ENCODE assay signal across 9 cellular contexts in genomic region chr6:45930419-45931059, GRCh38.
DNase-seq lines count a peak whose midpoint lies in the region; ATAC-seq and TF ChIP-seq lines count a peak whose summit lies in the region.
"Had no signal": no experiment of that assay in that cellular context is flagged by ENCODE, and none has a peak within 500 bp of the region (broad histone marks: within the 10 kb centered on the region; RNA-seq: fewer than 3 reads in every experiment).

No MANE protein-coding gene starts in this region.

- H3K9me3 ChIP-seq in mammary epithelial cell (replicated peaks; ENCODE audit: insufficient read depth, low read length) = no peaks in the 10 kb centered on the region
- H3K9me3 ChIP-seq: BLaER1 had no signal

- H4K20me1 ChIP-seq in mammary epithelial cell (ENCODE audit: insufficient read depth, low read length) = no peaks in the 10 kb centered on the region
- H4K20me1 ChIP-seq: BLaER1 had no signal

- no peaks in the 10 kb centered on the region for H3K79me2 ChIP-seq in mammary epithelial cell (ENCODE audit: insufficient read depth, low read length)

- dilution Hi-C loops in mammary epithelial cell (cut with HindIII; ENCODE audit: low sequenced_read_pairs) = no loop called here

- H3K9ac ChIP-seq in mammary epithelial cell (ENCODE audit: insufficient read depth, low read length) = no peak overlapping the region
- H3K9ac ChIP-seq: BLaER1 had no signal

- in situ Hi-C loops in mammary epithelial cell (cut with MboI; ENCODE audit: low sequenced_read_pairs in 2 of 2) = no loop called here

- no peak overlapping the region for H3K27ac ChIP-seq in mammary epithelial cell (ENCODE audit: insufficient read depth, low read depth, low read length)
- H3K27ac ChIP-seq: BLaER1 had no signal

- no peak overlapping the region for H3K4me2 ChIP-seq in mammary epithelial cell (ENCODE audit: insufficient read depth, low read depth, low read length)
- H3K4me2 ChIP-seq: BLaER1 had no signal

- BruUV-seq in mammary epithelial cell (replicated peaks; lab: Mats Ljungman, UMichigan) = no TSS peak

- CTCF ChIA-PET in mammary epithelial cell (lab: Charles Lee; ENCODE audit: low non-redundant PET) = interaction anchor here (0.5 kb wide), 1 partner anchor 1465 kb away, joined by 3 read pairs; no protein-coding TSS in a partner anchor

- no peak overlapping the region for H2AFZ ChIP-seq in mammary epithelial cell (ENCODE audit: low read depth, low read length)

- intact Hi-C loops in mammary epithelial cell (cut with micrococcal nuclease) = loop anchor here (1.0 to 5.0 kb wide), 6 partner anchors 112 to 1060 kb away; no protein-coding TSS in a partner anchor

- DNase-seq in NCI-H1436 (lab: John Stamatoyannopoulos, UW) (peak; percentile 8), NCI-H1436 treated with DMSO at 0.1 percent for 48 hours (lab: John Stamatoyannopoulos, UW) (no peak), NCI-H2029 treated with DMSO at 0.1 percent for 48 hours (lab: John Stamatoyannopoulos, UW) (peak; percentile 44), mammary epithelial cell (peak; percentile 32), kidney epithelial cell (ENCODE audit: low read depth) (no peak)
- DNase-seq in stimulated activated CD4-positive, alpha-beta T cell treated with anti-CD3 and anti-CD28 coated beads, Interleukin-1b, Interleukin-23, amount 100 ng/mL, for 24 hours (ENCODE audit: low read depth in 4 of 4, low spot score in 1 of 4) = peak in 3 of 4 experiments; percentile 13 to 33 (median 29)

- H3K4me3 ChIP-seq in WI38 (ENCODE audit: low read depth, low read length) = no peak overlapping the region
- H3K4me3 ChIP-seq in mammary epithelial cell (replicated peaks in 1 of 3; ENCODE audit: insufficient read depth in 1 of 3, low read depth in 2 of 3, low read length in 3 of 3) = no peak overlapping the region
- no peak overlapping the region for H3K4me3 ChIP-seq in kidney epithelial cell (ENCODE audit: low read depth, low read length)
- H3K4me3 ChIP-seq: BLaER1 had no signal

- ATAC-seq in GM19452 (IDR thresholded peaks at IDR 0.05; ENCODE audit: unreplicated experiment) = no peak

- H3K27me3 ChIP-seq in mammary epithelial cell (ENCODE audit: insufficient read depth, low read length) (no peaks in the 10 kb centered on the region), kidney epithelial cell (ENCODE audit: control insufficient read depth, insufficient read depth, low read length) (peaks cover 4% of the 10 kb centered on the region)
- H3K27me3 ChIP-seq: BLaER1 had no signal

- H3K36me3 ChIP-seq in mammary epithelial cell (ENCODE audit: insufficient read depth, low read length) (no peaks in the 10 kb centered on the region), kidney epithelial cell (ENCODE audit: control insufficient read depth, insufficient read depth, low read length) (no peaks in the 10 kb centered on the region)
- H3K36me3 ChIP-seq: BLaER1 had no signal

- H3K4me1 ChIP-seq in mammary epithelial cell (ENCODE audit: insufficient read depth, low read length) = no peaks in the 10 kb centered on the region
- H3K4me1 ChIP-seq: BLaER1 had no signal

- WGBS in mammary epithelial cell (ENCODE audit: low coverage, missing lambda C conversion rate) = 3% methylated on average over 7 of the region's 7 CpGs

- TF ChIP-seq CTCF in WI38 (IDR thresholded peaks at IDR 0.05; ENCODE audit: low read depth, low read length) (peak; percentile 97), mammary epithelial cell (conservative IDR thresholded peaks at IDR 0.05 in 1 of 2, IDR thresholded peaks at IDR 0.05 in 1 of 2; ENCODE audit: extremely low read depth in 1 of 2, insufficient read depth in 1 of 2, low read depth in 1 of 2, low read length in 2 of 2) (peak; percentile 97 to 98), kidney epithelial cell (IDR thresholded peaks at IDR 0.05; ENCODE audit: insufficient read depth, low read length, poor library complexity, severe bottlenecking) (peak; percentile 98)

Comparison
In these comparisons a context has a peak if more than half of its experiments do, and no peak if none do; other contexts are left out.
1. DNase-seq: peak in NCI-H1436 (single experiment), NCI-H2029 treated with DMSO at 0.1 percent for 48 hours (single experiment), mammary epithelial cell (single experiment) and stimulated activated CD4-positive, alpha-beta T cell treated with anti-CD3 and anti-CD28 coated beads, Interleukin-1b, Interleukin-23, amount 100 ng/mL, for 24 hours (3 of 4); none in NCI-H1436 treated with DMSO at 0.1 percent for 48 hours (single experiment) and kidney epithelial cell (single experiment).
2. Peak in every context shown above with its lines, with median percentiles within 50 percentile points of each other: CTCF ChIP-seq.